In genomic region chrX:10769165-10769564, GRCh38 we compare ENCODE assay signal across 8 cellular contexts.
A peak's percentile ranks its signal among the peaks of the same experiment; 100 is the strongest.
DNase-seq lines count a peak whose midpoint lies in the region; ATAC-seq and TF ChIP-seq lines count a peak whose summit lies in the region.

No MANE protein-coding gene starts in this region.

- H3K9ac ChIP-seq in endocrine pancreas (ENCODE audit: control insufficient read depth, insufficient read depth, low read length) = no peak overlapping the region

- H2AFZ ChIP-seq in osteoblast (ENCODE audit: low read length) = peak overlapping the region; percentile 73

- no peaks in the 10 kb centered on the region for H3K4me1 ChIP-seq in A673 (ENCODE audit: insufficient read depth, low read length, poor library complexity, severe bottlenecking)
- H3K4me1 ChIP-seq in endocrine pancreas (ENCODE audit: control insufficient read depth, insufficient read depth, low read length) = no peaks in the 10 kb centered on the region
- peaks cover 16% of the 10 kb centered on the region for H3K4me1 ChIP-seq in osteoblast (ENCODE audit: insufficient read depth, low read length)

- no peaks in the 10 kb centered on the region for H3K27me3 ChIP-seq in A673 (replicated peaks; ENCODE audit: insufficient read depth, low read depth, low read length, poor library complexity)
- no peaks in the 10 kb centered on the region for H3K27me3 ChIP-seq in endocrine pancreas (ENCODE audit: control insufficient read depth, insufficient read depth, low read length)
- H3K27me3 ChIP-seq in osteoblast (ENCODE audit: insufficient read depth, low read length) = no peaks in the 10 kb centered on the region

- intact Hi-C loops in A673 (cut with micrococcal nuclease; ENCODE audit: unreplicated experiment) = loop anchor here (5.0 kb wide), 1 partner anchor 582 kb away; no protein-coding TSS in a partner anchor

- no TSS peak for BruUV-seq in A673 (replicated peaks; lab: Mats Ljungman, UMichigan)

- H3K9me3 ChIP-seq in A673 (ENCODE audit: low read depth, low read length, poor library complexity, severe bottlenecking) = no peaks in the 10 kb centered on the region
- no peaks in the 10 kb centered on the region for H3K9me3 ChIP-seq in endocrine pancreas (ENCODE audit: control insufficient read depth, low read length)
- no peaks in the 10 kb centered on the region for H3K9me3 ChIP-seq in osteoblast (ENCODE audit: low read depth, low read length)

- H3K4me3 ChIP-seq in A673 (ENCODE audit: low read depth, low read length, poor library complexity, severe bottlenecking) (peak overlapping the region; percentile 9), endocrine pancreas (ENCODE audit: control insufficient read depth, insufficient read depth, low read length) (peak overlapping the region; percentile 63), osteoblast (ENCODE audit: insufficient read depth, low read length) (peak overlapping the region; percentile 56)

- POLR2A ChIA-PET in A673 (lab: Charles Lee; ENCODE audit: low non-redundant PET) = no interaction called here

- ATAC-seq in GM18498 (IDR thresholded peaks at IDR 0.05; ENCODE audit: unreplicated experiment) = peak; percentile 65

- no peaks in the 10 kb centered on the region for H3K79me2 ChIP-seq in osteoblast (ENCODE audit: insufficient read depth, low read length)

- peak overlapping the region; percentile 83 for H3K4me2 ChIP-seq in osteoblast (ENCODE audit: insufficient read depth, low read length)

- CTCF ChIA-PET in A673 (lab: Charles Lee) = interaction anchor here (0.5 to 1.1 kb wide), 6 partner anchors 11 to 579 kb away, joined by 3 to 4 read pairs (median 3); no protein-coding TSS in a partner anchor

- peak; percentile 69 for DNase-seq in A673 (ENCODE audit: low spot score)
- peak; percentile 15 for DNase-seq in HS-27A (ENCODE audit: low read depth)
- peak; percentile 84 for DNase-seq in NCI-H748 (lab: John Stamatoyannopoulos, UW; ENCODE audit: unreplicated experiment)
- no peak for DNase-seq in osteoblast (ENCODE audit: insufficient read length, low spot score, missing footprints)
- no peak for DNase-seq in stimulated activated naive CD4-positive, alpha-beta T cell treated with Interleukin-2 at 50 U/mL for 16 hours (lab: John Stamatoyannopoulos, UW)
- DNase-seq in amygdala (lab: John Stamatoyannopoulos, UW) = no peak

- H3K27ac ChIP-seq in A673 (ENCODE audit: low read depth, low read length, poor library complexity, severe bottlenecking) (no peak overlapping the region), osteoblast (ENCODE audit: low read depth, low read length) (peak overlapping the region; percentile 70)

- H3K36me3 ChIP-seq in A673 (ENCODE audit: insufficient read depth, low read length, poor library complexity, severe bottlenecking) (no peaks in the 10 kb centered on the region), endocrine pancreas (ENCODE audit: control insufficient read depth, insufficient read depth, low read length) (no peaks in the 10 kb centered on the region), osteoblast (ENCODE audit: insufficient read depth, low read length) (no peaks in the 10 kb centered on the region)

- no peaks in the 10 kb centered on the region for H4K20me1 ChIP-seq in osteoblast (ENCODE audit: insufficient read depth, low read length)

- TF ChIP-seq CTCF in A673 (conservative IDR thresholded peaks at IDR 0.05; ENCODE audit: low read depth, low read length) (peak; percentile 67), osteoblast (IDR thresholded peaks at IDR 0.05; ENCODE audit: extremely low read depth, low read depth, low read length) (peak; percentile 54)

Comparison
In these comparisons a context has a peak if more than half of its experiments do, and no peak if none do; other contexts are left out.
1. DNase-seq: peak in A673 (single experiment), HS-27A (single experiment) and NCI-H748 (single experiment); none in osteoblast (single experiment), stimulated activated naive CD4-positive, alpha-beta T cell treated with Interleukin-2 at 50 U/mL for 16 hours (single experiment) and amygdala (0 of 56).
2. H3K4me3 ChIP-seq: peak in every context shown above with its lines; median percentile 63 in endocrine pancreas; 56 in osteoblast; 9 in A673.